Comparison of ENCODE assay signal across 8 cellular contexts in the genomic region with DNA sequence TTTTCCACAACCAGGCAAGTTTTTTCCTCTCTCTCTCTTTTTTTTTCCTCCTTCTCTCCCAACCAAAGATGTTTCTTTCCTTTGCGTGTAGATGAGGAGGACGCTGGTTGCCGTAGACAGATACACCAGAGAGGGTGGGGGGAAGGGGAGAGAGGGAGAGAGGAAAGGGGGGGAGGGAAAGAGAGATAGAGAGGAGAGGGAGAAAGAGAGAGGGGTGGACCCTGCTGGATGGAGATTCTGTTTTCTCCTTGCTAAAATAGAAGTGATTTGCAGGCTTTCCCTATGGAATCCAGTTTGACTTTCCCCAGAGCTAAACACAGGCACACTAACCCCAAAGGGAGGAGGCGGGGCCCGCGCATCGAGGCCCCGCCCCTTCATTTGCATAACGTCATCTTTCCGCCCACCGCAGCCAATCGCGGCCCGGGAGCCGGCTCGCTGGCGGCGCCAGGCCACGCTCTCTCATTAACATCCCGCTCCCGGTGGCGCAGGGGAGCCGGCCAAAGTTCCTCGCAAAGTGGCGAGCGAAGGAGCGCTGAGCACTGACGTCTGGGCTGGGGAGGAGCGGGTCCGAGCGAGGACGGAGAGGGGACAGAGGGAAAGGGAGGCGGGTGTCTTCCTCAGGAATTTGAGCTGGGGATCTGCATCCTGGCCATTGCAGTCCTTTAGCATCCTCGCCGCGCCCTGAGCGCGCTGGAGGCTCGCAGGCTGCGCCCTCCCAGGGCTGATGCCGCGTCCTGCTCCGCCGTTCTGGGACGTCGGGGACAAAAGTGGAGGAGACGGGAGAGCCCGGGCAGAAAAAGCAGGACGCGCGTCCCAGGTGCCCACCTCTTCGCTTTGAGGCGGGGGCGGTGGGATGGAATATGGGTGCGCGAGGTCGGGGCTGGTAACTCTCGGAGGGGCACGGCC. TPM values are rescaled to one million over a fixed set of nuclear protein-coding genes. Genes with fewer than 3 reads are reported as not detected.
A peak's percentile ranks its signal among the peaks of the same experiment; 100 is the strongest.
DNase-seq lines count a peak whose midpoint lies in the region; ATAC-seq and TF ChIP-seq lines count a peak whose summit lies in the region.

No MANE protein-coding gene starts in this region.

- ATAC-seq in GM21447 (IDR thresholded peaks at IDR 0.05; ENCODE audit: unreplicated experiment) = peak; percentile 54
- peak; percentile 84 for ATAC-seq in omental fat pad (ENCODE audit: low FRiP score)

- H3K36me3 ChIP-seq in HUES64 (ENCODE audit: insufficient read depth, low read length) (no peaks in the 10 kb centered on the region), suprapubic skin (no peaks in the 10 kb centered on the region)

- DNase-seq in D341Med (ENCODE audit: low spot score) (peak; percentile 92), RPMI7951 (ENCODE audit: low read depth) (peak; percentile 82), globus pallidus (ENCODE audit: low spot score) (peak; percentile 82), omental fat pad (ENCODE audit: low spot score) (peak; percentile 77), suprapubic skin (ENCODE audit: low spot score in 2 of 2) (peak; percentile 94 to 95)
- peak; percentile 82 for DNase-seq in activated naive CD4-positive, alpha-beta T cell treated with Interleukin-2 at 50 U/mL for 16 hours

- 1% methylated on average over 59 of the region's 59 CpGs for WGBS in HUES64
- WGBS in suprapubic skin = 4% methylated on average over 26 of the region's 59 CpGs

- peaks cover 12% of the 10 kb centered on the region for H3K4me1 ChIP-seq in HUES64 (ENCODE audit: insufficient read depth, low read length)
- peaks cover 49% of the 10 kb centered on the region for H3K4me1 ChIP-seq in suprapubic skin

- no peak for TF ChIP-seq EP300 in suprapubic skin (IDR thresholded peaks at IDR 0.05)

- H3K4me3 ChIP-seq in HUES64 (ENCODE audit: low read length) (peak overlapping the region; percentile 56), suprapubic skin (peak overlapping the region; percentile 66)

- no peak overlapping the region for H3K9ac ChIP-seq in HUES64 (ENCODE audit: low read depth, low read length)

- TF ChIP-seq CTCF in omental fat pad (IDR thresholded peaks at IDR 0.05) (no peak), suprapubic skin (IDR thresholded peaks at IDR 0.05) (no peak)

- TF ChIP-seq POLR2A in suprapubic skin (IDR thresholded peaks at IDR 0.05) = peak; percentile 42 to 86

- H3K27ac ChIP-seq in HUES64 (ENCODE audit: low read depth, low read length) (no peak overlapping the region), suprapubic skin (peak overlapping the region; percentile 84)

- no peaks in the 10 kb centered on the region for H3K9me3 ChIP-seq in HUES64 (ENCODE audit: insufficient read depth, low read depth, low read length)
- no peaks in the 10 kb centered on the region for H3K9me3 ChIP-seq in suprapubic skin

- peaks cover 94% of the 10 kb centered on the region for H3K27me3 ChIP-seq in HUES64 (ENCODE audit: insufficient read depth, low read length)
- peaks cover 92% of the 10 kb centered on the region for H3K27me3 ChIP-seq in suprapubic skin

RNA-seq across cellular contexts. Expression of gene EBF1, which starts 0.6 kb away (rescaled TPM):
- polyA plus RNA-seq in HUES64 (2013, experiment 1 of 2) = 0.25 TPM
- polyA plus RNA-seq in HUES64 (2013, experiment 2 of 2) = 1.0 TPM
- not detected in 2 replicates for total RNA-seq in RPMI7951 (2014; rRNA removed; shearing (Covaris generic))
- 10 to 100 TPM; 40.1 to 97.0 (median 69.9) TPM for total RNA-seq in omental fat pad
- total RNA-seq in suprapubic skin = 10 to 100 TPM in 2 of 4 donors, 1 to 10 TPM in 2; 4.3 to 13.6 (median 8.8) TPM
